ENCODE assay signal across 1 cellular context in genomic region chr12:2836004-2836403, GRCh38.
TF ChIP-seq lines count a peak whose summit lies in the region.

No MANE protein-coding gene starts in this region.

TF ChIP-seq in WTC11, 78 proteins besides CTCF, POLR2A, EP300 and RAD21 (continued from another document):
- TF ChIP-seq, protein P1, sequence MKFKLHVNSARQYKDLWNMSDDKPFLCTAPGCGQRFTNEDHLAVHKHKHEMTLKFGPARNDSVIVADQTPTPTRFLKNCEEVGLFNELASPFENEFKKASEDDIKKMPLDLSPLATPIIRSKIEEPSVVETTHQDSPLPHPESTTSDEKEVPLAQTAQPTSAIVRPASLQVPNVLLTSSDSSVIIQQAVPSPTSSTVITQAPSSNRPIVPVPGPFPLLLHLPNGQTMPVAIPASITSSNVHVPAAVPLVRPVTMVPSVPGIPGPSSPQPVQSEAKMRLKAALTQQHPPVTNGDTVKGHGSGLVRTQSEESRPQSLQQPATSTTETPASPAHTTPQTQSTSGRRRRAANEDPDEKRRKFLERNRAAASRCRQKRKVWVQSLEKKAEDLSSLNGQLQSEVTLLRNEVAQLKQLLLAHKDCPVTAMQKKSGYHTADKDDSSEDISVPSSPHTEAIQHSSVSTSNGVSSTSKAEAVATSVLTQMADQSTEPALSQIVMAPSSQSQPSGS (CRISPR knock-in tag; IDR thresholded peaks at IDR 0.05; ENCODE audit: borderline replicate concordance, low read depth), result no peak
- TF ChIP-seq, protein P2, sequence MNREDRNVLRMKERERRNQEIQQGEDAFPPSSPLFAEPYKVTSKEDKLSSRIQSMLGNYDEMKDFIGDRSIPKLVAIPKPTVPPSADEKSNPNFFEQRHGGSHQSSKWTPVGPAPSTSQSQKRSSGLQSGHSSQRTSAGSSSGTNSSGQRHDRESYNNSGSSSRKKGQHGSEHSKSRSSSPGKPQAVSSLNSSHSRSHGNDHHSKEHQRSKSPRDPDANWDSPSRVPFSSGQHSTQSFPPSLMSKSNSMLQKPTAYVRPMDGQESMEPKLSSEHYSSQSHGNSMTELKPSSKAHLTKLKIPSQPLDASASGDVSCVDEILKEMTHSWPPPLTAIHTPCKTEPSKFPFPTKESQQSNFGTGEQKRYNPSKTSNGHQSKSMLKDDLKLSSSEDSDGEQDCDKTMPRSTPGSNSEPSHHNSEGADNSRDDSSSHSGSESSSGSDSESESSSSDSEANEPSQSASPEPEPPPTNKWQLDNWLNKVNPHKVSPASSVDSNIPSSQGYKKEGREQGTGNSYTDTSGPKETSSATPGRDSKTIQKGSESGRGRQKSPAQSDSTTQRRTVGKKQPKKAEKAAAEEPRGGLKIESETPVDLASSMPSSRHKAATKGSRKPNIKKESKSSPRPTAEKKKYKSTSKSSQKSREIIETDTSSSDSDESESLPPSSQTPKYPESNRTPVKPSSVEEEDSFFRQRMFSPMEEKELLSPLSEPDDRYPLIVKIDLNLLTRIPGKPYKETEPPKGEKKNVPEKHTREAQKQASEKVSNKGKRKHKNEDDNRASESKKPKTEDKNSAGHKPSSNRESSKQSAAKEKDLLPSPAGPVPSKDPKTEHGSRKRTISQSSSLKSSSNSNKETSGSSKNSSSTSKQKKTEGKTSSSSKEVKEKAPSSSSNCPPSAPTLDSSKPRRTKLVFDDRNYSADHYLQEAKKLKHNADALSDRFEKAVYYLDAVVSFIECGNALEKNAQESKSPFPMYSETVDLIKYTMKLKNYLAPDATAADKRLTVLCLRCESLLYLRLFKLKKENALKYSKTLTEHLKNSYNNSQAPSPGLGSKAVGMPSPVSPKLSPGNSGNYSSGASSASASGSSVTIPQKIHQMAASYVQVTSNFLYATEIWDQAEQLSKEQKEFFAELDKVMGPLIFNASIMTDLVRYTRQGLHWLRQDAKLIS (CRISPR knock-in tag; IDR thresholded peaks at IDR 0.05; ENCODE audit: borderline replicate concordance), result no peak
- TF ChIP-seq NFYB (CRISPR knock-in tag; conservative IDR thresholded peaks at IDR 0.05; ENCODE audit: low read depth) (no peak), ZNF671 (CRISPR knock-in tag; IDR thresholded peaks at IDR 0.05) (no peak), NFE2L1 (CRISPR knock-in tag; IDR thresholded peaks at IDR 0.05) (no peak), NR1H2 (CRISPR knock-in tag; IDR thresholded peaks at IDR 0.05) (no peak)
- TF ChIP-seq, protein P3, sequence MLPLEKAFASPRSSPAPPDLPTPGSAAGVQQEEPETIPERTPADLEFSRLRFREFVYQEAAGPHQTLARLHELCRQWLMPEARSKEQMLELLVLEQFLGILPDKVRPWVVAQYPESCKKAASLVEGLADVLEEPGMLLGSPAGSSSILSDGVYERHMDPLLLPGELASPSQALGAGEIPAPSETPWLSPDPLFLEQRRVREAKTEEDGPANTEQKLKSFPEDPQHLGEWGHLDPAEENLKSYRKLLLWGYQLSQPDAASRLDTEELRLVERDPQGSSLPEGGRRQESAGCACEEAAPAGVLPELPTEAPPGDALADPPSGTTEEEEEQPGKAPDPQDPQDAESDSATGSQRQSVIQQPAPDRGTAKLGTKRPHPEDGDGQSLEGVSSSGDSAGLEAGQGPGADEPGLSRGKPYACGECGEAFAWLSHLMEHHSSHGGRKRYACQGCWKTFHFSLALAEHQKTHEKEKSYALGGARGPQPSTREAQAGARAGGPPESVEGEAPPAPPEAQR (CRISPR knock-in tag; IDR thresholded peaks at IDR 0.05), result no peak
